Comparison of ENCODE assay signal across 1 cellular context in genomic region chr4:108171541-108172230, GRCh38.
TF ChIP-seq lines count a peak whose summit lies in the region.

No MANE protein-coding gene starts in this region.

TF ChIP-seq in GM12878, 131 proteins besides CTCF, POLR2A, EP300 and RAD21 (continued from another document):
- TF ChIP-seq ZNF592 (IDR thresholded peaks at IDR 0.05) (no peak), RFX5 (IDR thresholded peaks at IDR 0.05; ENCODE audit: low read depth, low read length) (no peak), SP1 (IDR thresholded peaks at IDR 0.05; ENCODE audit: low read depth, low read length) (no peak), FOS (IDR thresholded peaks at IDR 0.05; ENCODE audit: borderline replicate concordance, extremely low read depth, insufficient read length) (no peak)
